9 cellular contexts compared by ENCODE assay signal in genomic region chr9:95463145-95464060, GRCh38. TPM values are rescaled to one million over a fixed set of nuclear protein-coding genes. Genes with fewer than 3 reads are reported as not detected.
DNase-seq lines count a peak whose midpoint lies in the region; ATAC-seq, FAIRE-seq and TF ChIP-seq lines count a peak whose summit lies in the region.
"Had no signal": no experiment of that assay in that cellular context is flagged by ENCODE, and none has a peak within 500 bp of the region (broad histone marks: within the 10 kb centered on the region; RNA-seq: fewer than 3 reads in every experiment).

No MANE protein-coding gene starts in this region.

- peaks cover 2% of the 10 kb centered on the region for H3K79me1 ChIP-seq in mesenchymal stem cell (replicated peaks; ENCODE audit: low read length, poor library complexity, severe bottlenecking)

- peak overlapping the region; percentile 83 for H3K9ac ChIP-seq in mesenchymal stem cell (ENCODE audit: low read length)
- no peak overlapping the region for H3K9ac ChIP-seq in HepG2 (ENCODE audit: insufficient read depth, low read depth, low read length)

- H3K4me3 ChIP-seq in GM12865 (ENCODE audit: low read depth, low read length) = peak overlapping the region; percentile 39
- peak overlapping the region in 1 of 2 experiments; percentile 74 for H3K4me3 ChIP-seq in mesenchymal stem cell (ENCODE audit: insufficient read depth in 1 of 2, low read depth in 1 of 2, low read length in 2 of 2)
- H3K4me3 ChIP-seq in HepG2 (replicated peaks in 1 of 3; ENCODE audit: insufficient read depth in 1 of 3, low read depth in 2 of 3, low read length in 3 of 3) = no peak overlapping the region

- H3K27ac ChIP-seq in mesenchymal stem cell (ENCODE audit: low read length, poor library complexity, severe bottlenecking) (peak overlapping the region; percentile 61), HepG2 (ENCODE audit: extremely low read length, insufficient read depth, low read length) (no peak overlapping the region)
- H3K27ac ChIP-seq: neutrophil had no signal

- CTCF ChIA-PET in WTC11 (lab: Charles Lee) (interaction anchor here (0.6 to 1.3 kb wide), 4 partner anchors 15 to 145 kb away, joined by 4 to 5 read pairs (median 5); no protein-coding TSS in a partner anchor), HepG2 (lab: Yijun Ruan, JAX; ENCODE audit: low intra/inter-chr PET ratio, low total read pairs) (no interaction called here)

- H3K4me2 ChIP-seq in mesenchymal stem cell (ENCODE audit: low read length, poor library complexity, severe bottlenecking) (peak overlapping the region; percentile 50), HepG2 (ENCODE audit: low read depth, low read length) (no peak overlapping the region)

- H3K27ac Mint-ChIP-seq in WTC11 = peak overlapping the region; percentile 77

- H3K14ac ChIP-seq in mesenchymal stem cell (ENCODE audit: low read length in 2 of 2) = peak overlapping the region in 1 of 2 experiments; percentile 96

- BruUV-seq in HepG2 (replicated peaks; lab: Mats Ljungman, UMichigan) = no TSS peak

- H3K4me3 Mint-ChIP-seq in WTC11 = no peak overlapping the region; the same call in 1 of the 2 replicates

- DNase-seq in GM12865 (ENCODE audit: low read depth) = no peak
- DNase-seq in WTC11 (ENCODE audit: low spot score) = no peak
- no peak for DNase-seq in mesenchymal stem cell
- DNase-seq in NCI-H2081 treated with DMSO at 0.1 percent for 48 hours (lab: John Stamatoyannopoulos, UW) = no peak
- DNase-seq in HepG2 (ENCODE audit: low spot score) = no peak
- DNase-seq in NCI-H69 (lab: John Stamatoyannopoulos, UW) = no peak
- DNase-seq in HK-2 (ENCODE audit: unreplicated experiment) = no peak

- H3K23ac ChIP-seq in mesenchymal stem cell (ENCODE audit: low read length in 2 of 2) = peak overlapping the region in 1 of 2 experiments; percentile 76

- no peak for FAIRE-seq in HepG2 (lab: Jason Lieb, UNC)

- TF ChIP-seq RAD21 in HepG2 (CRISPR knock-in tag; IDR thresholded peaks at IDR 0.05) = no peak

- TF ChIP-seq EP300 in HepG2 (IDR thresholded peaks at IDR 0.05; ENCODE audit: low read depth in 2 of 2, low read length in 2 of 2) (no peak), HepG2 (CRISPR knock-in tag; IDR thresholded peaks at IDR 0.05; ENCODE audit: borderline replicate concordance) (no peak)

- peak overlapping the region; percentile 0 for H2BK5ac ChIP-seq in mesenchymal stem cell (ENCODE audit: low read depth, low read length, poor library complexity, severe bottlenecking)

- H3K18ac ChIP-seq in mesenchymal stem cell (ENCODE audit: low read depth in 1 of 2, low read length in 2 of 2) = peak overlapping the region; percentile 49 to 77

- in situ Hi-C loops in HepG2 (cut with HindIII; ENCODE audit: extremely low pct_ligation_motif_present, low pct_unique_long_range_greater_than_20kb) = no loop called here

- no peaks in the 10 kb centered on the region for H3K9me3 Mint-ChIP-seq in WTC11

- H3K79me2 ChIP-seq in HepG2 (ENCODE audit: insufficient read depth, low read length) = no peaks in the 10 kb centered on the region

- no peak for TF ChIP-seq CTCF in GM12865 (IDR thresholded peaks at IDR 0.05; ENCODE audit: insufficient read depth, low read depth, low read length, missing control alignments)
- no peak for TF ChIP-seq CTCF in WTC11 (IDR thresholded peaks at IDR 0.05)
- no peak for TF ChIP-seq CTCF in HepG2 (CRISPR knock-in tag; IDR thresholded peaks at IDR 0.05)

- peak overlapping the region; percentile 96 to 100 for H2BK12ac ChIP-seq in mesenchymal stem cell (ENCODE audit: low read length in 2 of 2)

- POLR2A ChIA-PET in WTC11 (lab: Charles Lee) (no interaction called here), HepG2 (lab: Yijun Ruan, JAX) (no interaction called here)

- intact Hi-C loops in HepG2 (cut with micrococcal nuclease; ENCODE audit: unreplicated experiment) = no loop called here

- peaks cover 36% of the 10 kb centered on the region for H3K4me1 Mint-ChIP-seq in WTC11

- no peaks in the 10 kb centered on the region for H4K20me1 ChIP-seq in HepG2 (ENCODE audit: insufficient read depth, low read length)

- peaks cover 74% of the 10 kb centered on the region for H3K36me3 Mint-ChIP-seq in WTC11

- peak; percentile 17 for ATAC-seq in GM21825 (IDR thresholded peaks at IDR 0.05; ENCODE audit: unreplicated experiment)
- no peak for ATAC-seq in WTC11
- no peak for ATAC-seq in HepG2

- H3K9me3 ChIP-seq in mesenchymal stem cell (ENCODE audit: control insufficient read depth, low read length) (no peaks in the 10 kb centered on the region), HepG2 (ENCODE audit: low read length) (no peaks in the 10 kb centered on the region)
- H3K9me3 ChIP-seq: neutrophil had no signal

- peak overlapping the region; percentile 58 for H2BK120ac ChIP-seq in mesenchymal stem cell (ENCODE audit: low read depth, low read length)

- no peak for TF ChIP-seq POLR2A in HepG2 (IDR thresholded peaks at IDR 0.05; ENCODE audit: insufficient read depth in 1 of 2, low read depth in 2 of 2, low read length in 2 of 2)

- H3K36me3 ChIP-seq in mesenchymal stem cell (ENCODE audit: control insufficient read depth in 1 of 2, insufficient read depth in 2 of 2, low read depth in 1 of 2, low read length in 2 of 2) = peaks cover 32 to 33% of the 10 kb centered on the region in 2 experiments
- H3K36me3 ChIP-seq in HepG2 (replicated peaks in 1 of 2; ENCODE audit: control insufficient read depth in 1 of 2, insufficient read depth in 2 of 2, low read length in 2 of 2) = peaks cover 18 to 57% of the 10 kb centered on the region in 2 experiments
- H3K36me3 ChIP-seq: neutrophil had no signal

- no peaks in the 10 kb centered on the region for H3K27me3 Mint-ChIP-seq in WTC11 (ENCODE audit: low read depth)

- no peaks in the 10 kb centered on the region for H3K27me3 ChIP-seq in mesenchymal stem cell (ENCODE audit: control insufficient read depth in 1 of 2, insufficient read depth in 1 of 2, low read length in 2 of 2)
- no peaks in the 10 kb centered on the region for H3K27me3 ChIP-seq in HepG2 (ENCODE audit: control insufficient read depth in 1 of 2, insufficient read depth in 2 of 2, low read length in 2 of 2)

- peak overlapping the region; percentile 55 to 91 for H3K4ac ChIP-seq in mesenchymal stem cell (ENCODE audit: low read depth in 1 of 2, low read length in 2 of 2)

- WGBS in mesenchymal stem cell = 61% methylated on average over 21 of the region's 21 CpGs
- 93% methylated on average over 21 of the region's 21 CpGs for WGBS in HepG2 (ENCODE audit: low lambda C conversion rate)

- H4K8ac ChIP-seq in mesenchymal stem cell (ENCODE audit: low read length) = peak overlapping the region; percentile 41

- H2BK15ac ChIP-seq in mesenchymal stem cell (ENCODE audit: low read depth, poor library complexity, severe bottlenecking) = peak overlapping the region; percentile 75

- H2AFZ ChIP-seq in mesenchymal stem cell (ENCODE audit: low read depth, low read length) = no peak overlapping the region
- H2AFZ ChIP-seq in HepG2 (ENCODE audit: low read length) = no peak overlapping the region

- peaks cover 24% of the 10 kb centered on the region for H3K4me1 ChIP-seq in mesenchymal stem cell (ENCODE audit: control insufficient read depth, insufficient read depth, low read depth, low read length)
- H3K4me1 ChIP-seq in HepG2 (ENCODE audit: insufficient read depth, low read length) = no peaks in the 10 kb centered on the region

- peak overlapping the region; percentile 65 for H4K91ac ChIP-seq in mesenchymal stem cell (ENCODE audit: low read length)

- H2AK5ac ChIP-seq in mesenchymal stem cell (ENCODE audit: low read length, severe bottlenecking) = peak overlapping the region; percentile 37

TF ChIP-seq in WTC11, 78 proteins besides CTCF, POLR2A, EP300 and RAD21 (continues in another document):
- TF ChIP-seq PRRX2 (CRISPR knock-in tag; IDR thresholded peaks at IDR 0.05) = no peak

TF ChIP-seq in HepG2, 621 proteins besides CTCF, POLR2A, EP300 and RAD21 (continues in another document):
- TF ChIP-seq MZF1 (CRISPR knock-in tag; IDR thresholded peaks at IDR 0.05; ENCODE audit: borderline replicate concordance) (no peak), SMC3 (IDR thresholded peaks at IDR 0.05; ENCODE audit: low read length) (no peak)

RNA-seq across cellular contexts. Expression of gene PTCH1, which starts 53.4 kb away (rescaled TPM):
- total RNA-seq in WTC11 (2021) = 27.9 to 38.0 TPM (median 30.9 TPM) in 3 replicates
- polyA plus RNA-seq in mesenchymal stem cell (2013, experiment 1 of 2) = 8.7 TPM
- polyA plus RNA-seq in mesenchymal stem cell (2013, experiment 2 of 2) = 9.5 TPM
- 2.6 and 2.8 TPM in 2 replicates for total RNA-seq in HepG2 (2016; rRNA removed; fragmentation: Illumina TruSeq; extraction: Trizol)
- 1.5 and 2.5 TPM in 2 replicates for total RNA-seq in HepG2 (2016; cell fraction: cytosol; rRNA removed; fragmentation: Illumina TruSeq; extraction: Trizol; ENCODE audit: low read depth)
- 2.4 and 2.8 TPM in 2 replicates for total RNA-seq in HepG2 (2016; cell fraction: insoluble cytoplasmic fraction; rRNA removed; fragmentation: Illumina TruSeq; extraction: Trizol)
- total RNA-seq in HepG2 (2016; cell fraction: membrane; rRNA removed; fragmentation: Illumina TruSeq; extraction: Trizol) = 2.2 TPM in 2 replicates
- total RNA-seq in HepG2 (2016; cell fraction: nucleus; rRNA removed; fragmentation: Illumina TruSeq; extraction: Trizol) = 5.0 and 8.5 TPM in 2 replicates
- polyA plus RNA-seq in HepG2 (2011; rRNA removed) = 2.9 and 3.9 TPM in 2 replicates
- 1.6 and 1.7 TPM in 2 replicates for polyA plus RNA-seq in HepG2 (2011; cell fraction: cytosol; rRNA removed)
- 10.6 TPM in 2 replicates for polyA plus RNA-seq in HepG2 (2011; cell fraction: nucleus; rRNA removed)
- polyA plus RNA-seq in HepG2 (2012) = 4.2 and 4.9 TPM in 2 replicates
- polyA plus RNA-seq in HepG2 (2016; cell fraction: cytosol; fragmentation: Illumina TruSeq; extraction: Trizol; ENCODE audit: low read depth) = 0.23 and 0.42 TPM in 2 replicates
- 1.0 and 3.0 TPM in 2 replicates for polyA plus RNA-seq in HepG2 (2016; cell fraction: insoluble cytoplasmic fraction; fragmentation: Illumina TruSeq; extraction: Trizol; ENCODE audit: low read depth)
- polyA plus RNA-seq in HepG2 (2016; cell fraction: membrane; fragmentation: Illumina TruSeq; extraction: Trizol; ENCODE audit: low read depth) = 0.34 and 0.76 TPM in 2 replicates
- 8.5 and 10.5 TPM in 2 replicates for polyA plus RNA-seq in HepG2 (2016; cell fraction: nucleus; fragmentation: Illumina TruSeq; extraction: Trizol; ENCODE audit: insufficient read depth, low read depth)
- 12.2 and 12.3 TPM in 2 replicates for polyA minus RNA-seq in HepG2 (2011; rRNA and poly(A)+ RNA removed; ENCODE audit: low replicate concordance)
- polyA minus RNA-seq in HepG2 (2011; cell fraction: cytosol; rRNA and poly(A)+ RNA removed) = 5.9 and 10.5 TPM in 2 replicates
- 13.8 and 22.4 TPM in 2 replicates for polyA minus RNA-seq in HepG2 (2011; cell fraction: nucleus; rRNA and poly(A)+ RNA removed)
